ENCODE assay signal across 8 cellular contexts in the genomic region with DNA sequence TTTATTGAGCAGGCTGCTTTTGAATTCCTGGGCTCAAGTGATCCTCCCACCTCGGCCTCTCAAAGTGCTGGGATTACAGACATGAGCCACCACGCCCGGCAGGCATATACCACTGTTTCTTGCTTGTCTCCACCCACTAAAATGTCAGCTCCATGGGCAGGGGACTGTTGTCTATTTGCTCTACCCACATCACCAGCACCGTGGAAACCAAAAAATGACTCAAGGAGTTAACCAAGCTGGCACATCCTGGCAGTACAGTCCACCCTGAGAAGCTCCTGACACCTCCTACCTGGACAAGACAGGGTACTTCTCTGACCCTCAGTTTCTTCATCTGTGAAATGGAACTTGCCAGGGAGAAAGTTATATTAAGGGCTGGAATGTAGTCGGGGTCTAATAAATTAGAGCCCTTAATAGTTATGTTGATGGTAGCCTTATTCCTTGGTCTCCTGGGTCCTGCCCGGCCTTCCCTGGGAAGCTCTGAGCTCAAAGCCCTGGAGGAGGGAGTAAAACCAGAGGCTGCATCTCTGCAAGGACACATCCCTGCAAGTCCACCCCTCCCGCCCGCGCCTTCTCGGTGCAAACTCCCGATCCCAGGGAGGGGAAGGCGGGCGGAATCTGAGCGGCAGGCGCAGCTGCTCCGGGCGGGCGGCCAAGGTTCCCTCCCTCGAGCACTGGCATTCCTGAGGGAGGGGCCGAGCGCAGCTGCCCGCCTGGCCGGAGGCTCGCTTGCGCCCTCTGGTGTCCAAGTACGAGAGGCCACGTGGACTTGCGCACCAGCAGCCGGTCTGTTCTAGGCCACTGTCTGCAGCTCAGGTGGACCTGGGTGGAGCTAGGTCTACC. TPM values are rescaled to one million over a fixed set of nuclear protein-coding genes. Genes with fewer than 3 reads are reported as not detected.
DNase-seq lines count a peak whose midpoint lies in the region; ATAC-seq and TF ChIP-seq lines count a peak whose summit lies in the region.

No MANE protein-coding gene starts in this region.

- CTCF ChIA-PET in CD4-positive, alpha-beta memory T cell (lab: Charles Lee; ENCODE audit: partially characterized antibody), result interaction anchor here (0.7 to 4.1 kb wide), 30 partner anchors 9 to 223 kb away, joined by 3 to 74 read pairs (median 4); no protein-coding TSS in a partner anchor
- CTCF ChIA-PET in HEK293 (lab: Yijun Ruan, JAX), result interaction anchor here (0.5 to 3.6 kb wide), 39 partner anchors 9 to 840 kb away, joined by 3 to 54 read pairs (median 4); partner anchors contain the start of genes COL5A3 and PPAN

- peaks cover 15 to 19% of the 10 kb centered on the region in 2 donors for H3K27me3 Mint-ChIP-seq in CD4-positive, alpha-beta memory T cell
- H3K27me3 Mint-ChIP-seq in immature natural killer cell (ENCODE audit: low read depth in 3 of 3), result peaks cover 3 to 6% (median 3%) of the 10 kb centered on the region in 3 donors

- no peak overlapping the region for H3K4me3 ChIP-seq in CD4-positive, alpha-beta memory T cell (ENCODE audit: low read length in 2 of 2)
- H3K4me3 ChIP-seq in HEK293 (ENCODE audit: low read depth, low read length), result no peak overlapping the region
- H3K4me3 ChIP-seq in WI38 (ENCODE audit: low read depth, low read length), result no peak overlapping the region
- peak overlapping the region in 2 of 3 donors; percentile 19 to 33 for H3K4me3 ChIP-seq in breast epithelium

- POLR2A ChIA-PET in CD4-positive, alpha-beta memory T cell (lab: Charles Lee; ENCODE audit: partially characterized antibody), result interaction anchor here (1.8 kb wide), 1 partner anchor 96 kb away, joined by 6 read pairs; no protein-coding TSS in a partner anchor
- POLR2A ChIA-PET in HEK293 (lab: Yijun Ruan, JAX), result interaction anchor here (0.6 to 1.4 kb wide), 4 partner anchors 18 to 71 kb away, joined by 3 to 4 read pairs (median 4); no protein-coding TSS in a partner anchor

- no peaks in the 10 kb centered on the region for H3K9me3 ChIP-seq in CD4-positive, alpha-beta memory T cell (ENCODE audit: control insufficient read depth in 1 of 2, low read length in 2 of 2)
- H3K9me3 ChIP-seq in HEK293 (ENCODE audit: control insufficient read depth, insufficient read depth, low read depth, low read length), result no peaks in the 10 kb centered on the region
- no peaks in the 10 kb centered on the region for H3K9me3 ChIP-seq in breast epithelium

- H3K4me3 Mint-ChIP-seq in CD4-positive, alpha-beta memory T cell, result peak overlapping the region in 1 of 8 donors; percentile 19
- peak overlapping the region in 1 of 5 donors; percentile 38 for H3K4me3 Mint-ChIP-seq in immature natural killer cell

- no peaks in the 10 kb centered on the region for H3K9me3 Mint-ChIP-seq in CD4-positive, alpha-beta memory T cell
- no peaks in the 10 kb centered on the region for H3K9me3 Mint-ChIP-seq in immature natural killer cell

- peak; percentile 53 to 72 (median 65) for DNase-seq in CD4-positive, alpha-beta memory T cell
- DNase-seq in NCI-H2196 (lab: John Stamatoyannopoulos, UW; ENCODE audit: unreplicated experiment) (peak; percentile 95), breast epithelium (ENCODE audit: low spot score in 2 of 2) (peak; percentile 78 to 97), immature natural killer cell (peak; percentile 73 to 77 (median 77))
- peak; percentile 62 to 86 (median 80) for DNase-seq in stimulated activated CD4-positive, alpha-beta T cell treated with anti-CD3 and anti-CD28 coated beads, Interleukin-12 subunit alpha, Interleukin-12 subunit beta, amount 100 ng/mL, for 48 hours (ENCODE audit: low read depth in 2 of 3, low spot score in 1 of 3)

- H3K27ac ChIP-seq in CD4-positive, alpha-beta memory T cell (ENCODE audit: low read depth, low read length), result no peak overlapping the region
- H3K27ac ChIP-seq in HEK293 (ENCODE audit: extremely low read depth, low read depth, low read length) (no peak overlapping the region), breast epithelium (no peak overlapping the region)

- peaks cover 0 to 4% (median 2%) of the 10 kb centered on the region in 4 donors for H3K4me1 Mint-ChIP-seq in CD4-positive, alpha-beta memory T cell
- peaks cover 0 to 3% of the 10 kb centered on the region in 2 donors for H3K4me1 Mint-ChIP-seq in immature natural killer cell

- peaks cover 8% of the 10 kb centered on the region for H3K27me3 ChIP-seq in CD4-positive, alpha-beta memory T cell (ENCODE audit: insufficient read depth, low read length)
- peaks cover 0 to 13% of the 10 kb centered on the region in 2 donors for H3K27me3 ChIP-seq in breast epithelium

- intact Hi-C loops in CD4-positive, alpha-beta memory T cell (cut with micrococcal nuclease), result loop anchor here (1.0 to 2.0 kb wide), 2 partner anchors 96 to 891 kb away; no protein-coding TSS in a partner anchor
- intact Hi-C loops in breast epithelium (cut with DNase I; ENCODE audit: low total_unique reads), result loop anchor here (1.0 kb wide), 1 partner anchor 93 kb away; no protein-coding TSS in a partner anchor

- no peaks in the 10 kb centered on the region for H3K36me3 Mint-ChIP-seq in CD4-positive, alpha-beta memory T cell
- H3K36me3 Mint-ChIP-seq in immature natural killer cell, result peaks cover 0 to 4% (median 0%) of the 10 kb centered on the region in 3 donors

- H3K4me1 ChIP-seq in CD4-positive, alpha-beta memory T cell (ENCODE audit: insufficient read depth, low read length), result peaks cover 7% of the 10 kb centered on the region
- H3K4me1 ChIP-seq in HEK293 (ENCODE audit: control insufficient read depth, insufficient read depth, low read length) (peaks cover 5% of the 10 kb centered on the region; the same call in 1 of the 2 replicates), breast epithelium (peaks cover 0 to 4% of the 10 kb centered on the region in 2 donors)

- TF ChIP-seq POLR2A in breast epithelium (IDR thresholded peaks at IDR 0.05), result no peak

- no peak for ATAC-seq in GM18873 (IDR thresholded peaks at IDR 0.05; ENCODE audit: low FRiP score, unreplicated experiment)

- TF ChIP-seq CTCF in HEK293 (tag by site-specific recombination; IDR thresholded peaks at IDR 0.05), result peak; percentile 98
- TF ChIP-seq CTCF in WI38 (IDR thresholded peaks at IDR 0.05; ENCODE audit: low read depth, low read length), result peak; percentile 82
- TF ChIP-seq CTCF in breast epithelium (IDR thresholded peaks at IDR 0.05), result peak; percentile 84 to 97 (median 90)

- H3K27ac Mint-ChIP-seq in CD4-positive, alpha-beta memory T cell, result no peak overlapping the region
- H3K27ac Mint-ChIP-seq in immature natural killer cell, result no peak overlapping the region

- no peaks in the 10 kb centered on the region for H3K36me3 ChIP-seq in CD4-positive, alpha-beta memory T cell (ENCODE audit: insufficient read depth, low read length)
- H3K36me3 ChIP-seq in HEK293 (ENCODE audit: control insufficient read depth in 2 of 2, insufficient read depth in 1 of 2, low read length in 2 of 2) (no peaks in the 10 kb centered on the region), breast epithelium (no peaks in the 10 kb centered on the region)

TF ChIP-seq in HEK293, 187 proteins besides CTCF, POLR2A, EP300 and RAD21 (continues in another document):
- TF ChIP-seq, protein P1, sequence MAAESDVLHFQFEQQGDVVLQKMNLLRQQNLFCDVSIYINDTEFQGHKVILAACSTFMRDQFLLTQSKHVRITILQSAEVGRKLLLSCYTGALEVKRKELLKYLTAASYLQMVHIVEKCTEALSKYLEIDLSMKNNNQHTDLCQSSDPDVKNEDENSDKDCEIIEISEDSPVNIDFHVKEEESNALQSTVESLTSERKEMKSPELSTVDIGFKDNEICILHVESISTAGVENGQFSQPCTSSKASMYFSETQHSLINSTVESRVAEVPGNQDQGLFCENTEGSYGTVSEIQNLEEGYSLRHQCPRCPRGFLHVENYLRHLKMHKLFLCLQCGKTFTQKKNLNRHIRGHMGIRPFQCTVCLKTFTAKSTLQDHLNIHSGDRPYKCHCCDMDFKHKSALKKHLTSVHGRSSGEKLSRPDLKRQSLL (tag by site-specific recombination; IDR thresholded peaks at IDR 0.05), result no peak
- TF ChIP-seq ZNF76 (tag by site-specific recombination; IDR thresholded peaks at IDR 0.05; ENCODE audit: borderline replicate concordance, low read depth) (peak; percentile 47; the same call in 1 of the 2 replicates), KLF8 (tag by site-specific recombination; IDR thresholded peaks at IDR 0.05) (peak; percentile 92), ZNF777 (tag by site-specific recombination; IDR thresholded peaks at IDR 0.05; ENCODE audit: borderline replicate concordance) (no peak), YY1 (tag by site-specific recombination; IDR thresholded peaks at IDR 0.05) (no peak; the same call in 1 of the 2 replicates), ZNF658 (tag by site-specific recombination; IDR thresholded peaks at IDR 0.05) (no peak), INSM2 (tag by site-specific recombination; IDR thresholded peaks at IDR 0.05) (peak; percentile 97)

RNA-seq across cellular contexts. Expression of gene RDH8, which starts 14.1 kb away (rescaled TPM):
- not detected for total RNA-seq in CD4-positive, alpha-beta memory T cell
- polyA plus RNA-seq in CD4-positive, alpha-beta memory T cell, result not detected
- not detected for total RNA-seq in breast epithelium
- not detected for polyA plus RNA-seq in immature natural killer cell

RNA-seq across cellular contexts. Expression of gene COL5A3, which starts 17.1 kb away (rescaled TPM):
- 1 to 10 TPM; 3.5 to 4.3 TPM for total RNA-seq in CD4-positive, alpha-beta memory T cell
- polyA plus RNA-seq in CD4-positive, alpha-beta memory T cell, result under 1 TPM; 0.07 to 0.45 TPM
- 10 to 100 TPM in 2 of 3 donors, 1 to 10 TPM in 1; 4.8 to 32.2 (median 12.5) TPM for total RNA-seq in breast epithelium
- not detected for polyA plus RNA-seq in immature natural killer cell

RNA-seq across cellular contexts. Expression of gene SHFL, which starts 58.7 kb away (rescaled TPM):
- 100 to 1,000 TPM; 112 TPM for total RNA-seq in CD4-positive, alpha-beta memory T cell
- 10 to 100 TPM; 25.7 to 58.2 TPM for polyA plus RNA-seq in CD4-positive, alpha-beta memory T cell
- total RNA-seq in breast epithelium, result 10 to 100 TPM; 26.4 to 47.6 (median 34.1) TPM
- polyA plus RNA-seq in immature natural killer cell, result 10 to 100 TPM; 39.4 to 78.4 (median 44.2) TPM

Comparison
In these comparisons a context has a peak if more than half of its experiments do, and no peak if none do; other contexts are left out.
1. H3K4me3 ChIP-seq: peak in breast epithelium (2 of 3); none in CD4-positive, alpha-beta memory T cell (0 of 2), HEK293 (single experiment) and WI38 (single experiment).
2. Peak in every context shown above with its lines, with median percentiles within 50 percentile points of each other: DNase-seq and CTCF ChIP-seq.